8 cellular contexts compared by ENCODE assay signal in genomic region chr7:4641091-4641666, GRCh38.
DNase-seq lines count a peak whose midpoint lies in the region; ATAC-seq and TF ChIP-seq lines count a peak whose summit lies in the region.

No MANE protein-coding gene starts in this region.

- H3K27ac Mint-ChIP-seq in central memory CD8-positive, alpha-beta T cell (ENCODE audit: low read depth): peak overlapping the region; percentile 97
- no peak overlapping the region for H3K27ac Mint-ChIP-seq in nephron

- no peaks in the 10 kb centered on the region for H3K36me3 ChIP-seq in HUES6 (ENCODE audit: control insufficient read depth, insufficient read depth, low read length)

- H3K9ac ChIP-seq in HUES6 (ENCODE audit: low read length): no peak overlapping the region

- H3K9me3 ChIP-seq in HUES6 (ENCODE audit: control insufficient read depth, insufficient read depth, low read depth, low read length): no peaks in the 10 kb centered on the region; the same call in 1 of the 2 replicates

- H3K4me3 Mint-ChIP-seq in central memory CD8-positive, alpha-beta T cell: peak overlapping the region; percentile 80
- peak overlapping the region; percentile 76 to 79 (median 77) for H3K4me3 Mint-ChIP-seq in nephron

- no peak overlapping the region for H3K27ac ChIP-seq in HUES6 (ENCODE audit: low read depth, low read length)

- peaks cover 6% of the 10 kb centered on the region for H3K27me3 ChIP-seq in HUES6 (ENCODE audit: control insufficient read depth, insufficient read depth, low read length)

- H3K27me3 Mint-ChIP-seq in central memory CD8-positive, alpha-beta T cell: peaks cover 19% of the 10 kb centered on the region
- H3K27me3 Mint-ChIP-seq in nephron (ENCODE audit: low read depth): no peaks in the 10 kb centered on the region

- H3K4me1 Mint-ChIP-seq in central memory CD8-positive, alpha-beta T cell: peaks cover 8% of the 10 kb centered on the region
- H3K4me1 Mint-ChIP-seq in nephron: peaks cover 7% of the 10 kb centered on the region

- H3K4me3 ChIP-seq in GM12875 (ENCODE audit: low read depth, low read length) (peak overlapping the region; percentile 59), HUES6 (ENCODE audit: low read depth, low read length) (peak overlapping the region; percentile 61)

- H3K4me1 ChIP-seq in HUES6 (ENCODE audit: control insufficient read depth, insufficient read depth, low read length): no peaks in the 10 kb centered on the region

- TF ChIP-seq CTCF in GM12875 (IDR thresholded peaks at IDR 0.05; ENCODE audit: borderline replicate concordance, insufficient read depth, low read depth, low read length) (no peak), nephron (IDR thresholded peaks at IDR 0.05; ENCODE audit: unreplicated experiment in 3 of 3) (no peak)

- no peak for DNase-seq in central memory CD8-positive, alpha-beta T cell (ENCODE audit: low spot score in 2 of 2)
- no peak for DNase-seq in ACHN
- no peak for DNase-seq in AG08395 (ENCODE audit: low spot score)
- DNase-seq in OCI-M1 (lab: John Stamatoyannopoulos, UW): no peak

- no peaks in the 10 kb centered on the region for H3K9me3 Mint-ChIP-seq in central memory CD8-positive, alpha-beta T cell
- no peaks in the 10 kb centered on the region for H3K9me3 Mint-ChIP-seq in nephron

- H3K36me3 Mint-ChIP-seq in central memory CD8-positive, alpha-beta T cell (ENCODE audit: insufficient read depth): peaks cover 17% of the 10 kb centered on the region
- H3K36me3 Mint-ChIP-seq in nephron (ENCODE audit: low read depth): no peaks in the 10 kb centered on the region

- in situ Hi-C loops in ACHN (cut with HindIII; ENCODE audit: low pct_ligation_motif_present, low pct_unique_long_range_greater_than_20kb, low sequenced_read_pairs): no loop called here

- ATAC-seq in central memory CD8-positive, alpha-beta T cell (replicated peaks; ENCODE audit: extremely low read depth, poor library complexity, severe bottlenecking): peak; percentile 16
- ATAC-seq in HG03520 (IDR thresholded peaks at IDR 0.05; ENCODE audit: unreplicated experiment): no peak
